In the genomic region with DNA sequence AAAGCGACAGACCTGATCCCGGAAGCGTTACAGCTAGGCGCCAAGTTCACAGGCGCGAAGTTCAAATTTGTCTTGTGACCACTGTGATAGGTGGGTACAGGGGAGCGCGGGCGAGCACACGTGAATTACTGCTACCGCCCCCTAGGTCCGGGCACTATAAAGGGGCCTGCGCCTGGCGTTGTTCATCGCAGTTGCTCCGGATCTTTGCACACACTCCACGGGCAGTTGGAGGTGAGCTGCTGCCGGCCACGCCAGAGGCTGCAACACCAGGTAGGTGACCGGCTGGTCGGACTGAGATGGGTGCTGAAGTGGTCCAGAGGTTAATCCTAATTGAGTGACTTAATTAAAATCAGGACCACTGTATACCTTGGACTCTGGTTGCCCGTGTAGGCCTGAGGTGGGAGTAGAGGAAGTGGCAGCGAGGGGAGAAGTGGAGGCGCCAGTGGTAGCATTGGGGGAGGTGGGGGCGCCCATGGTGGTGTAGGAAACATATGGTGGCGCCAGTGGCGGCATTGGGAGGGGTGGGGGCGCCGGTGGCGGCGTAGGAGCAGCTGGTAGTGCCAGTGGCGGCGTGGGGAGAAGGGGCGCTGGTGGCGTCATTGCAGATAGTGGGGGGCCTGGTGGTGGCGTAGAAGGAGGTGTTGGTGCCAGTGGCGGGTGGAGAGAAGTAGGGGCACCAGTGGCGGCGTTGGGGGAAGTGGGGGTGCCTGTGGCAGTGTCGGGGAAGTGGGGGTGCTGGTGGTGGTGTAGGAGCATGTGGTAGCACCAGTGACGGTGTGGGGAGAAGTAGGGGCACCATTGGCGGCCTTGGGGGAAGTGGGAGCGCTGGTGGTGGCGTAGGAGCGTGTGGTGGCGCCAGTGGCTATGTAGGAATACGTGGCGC, we compare ENCODE assay signal across 28 cellular contexts. TPM values are rescaled to one million over a fixed set of nuclear protein-coding genes. Genes with fewer than 3 reads are reported as not detected.
A peak's percentile ranks its signal among the peaks of the same experiment; 100 is the strongest.
DNase-seq lines count a peak whose midpoint lies in the region; ATAC-seq, FAIRE-seq and TF ChIP-seq lines count a peak whose summit lies in the region.
"Had no signal": no experiment of that assay in that cellular context is flagged by ENCODE, and none has a peak within 500 bp of the region (broad histone marks: within the 10 kb centered on the region; RNA-seq: fewer than 3 reads in every experiment).

A gene with protein sequence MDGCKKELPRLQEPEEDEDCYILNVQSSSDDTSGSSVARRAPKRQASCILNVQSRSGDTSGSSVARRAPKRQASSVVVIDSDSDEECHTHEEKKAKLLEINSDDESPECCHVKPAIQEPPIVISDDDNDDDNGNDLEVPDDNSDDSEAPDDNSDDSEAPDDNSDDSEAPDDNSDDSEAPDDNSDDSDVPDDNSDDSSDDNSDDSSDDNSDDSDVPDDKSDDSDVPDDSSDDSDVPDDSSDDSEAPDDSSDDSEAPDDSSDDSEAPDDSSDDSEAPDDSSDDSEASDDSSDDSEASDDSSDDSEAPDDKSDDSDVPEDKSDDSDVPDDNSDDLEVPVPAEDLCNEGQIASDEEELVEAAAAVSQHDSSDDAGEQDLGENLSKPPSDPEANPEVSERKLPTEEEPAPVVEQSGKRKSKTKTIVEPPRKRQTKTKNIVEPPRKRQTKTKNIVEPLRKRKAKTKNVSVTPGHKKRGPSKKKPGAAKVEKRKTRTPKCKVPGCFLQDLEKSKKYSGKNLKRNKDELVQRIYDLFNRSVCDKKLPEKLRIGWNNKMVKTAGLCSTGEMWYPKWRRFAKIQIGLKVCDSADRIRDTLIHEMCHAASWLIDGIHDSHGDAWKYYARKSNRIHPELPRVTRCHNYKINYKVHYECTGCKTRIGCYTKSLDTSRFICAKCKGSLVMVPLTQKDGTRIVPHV (plus strand): TSS at position 185 of the 883 bp plus-strand sequence. CDS start 2,385 bp downstream, outside the sequence.

- H3K4me2 ChIP-seq in HepG2 (ENCODE audit: low read depth, low read length), result no peak within 1 kb of the TSS

- H3K9me3 ChIP-seq in CD8-positive, alpha-beta memory T cell (ENCODE audit: low read length), result no peaks in the 10 kb centered on the region
- H3K9me3 ChIP-seq in HepG2 (ENCODE audit: low read length), result no peaks in the 10 kb centered on the region
- H3K9me3 ChIP-seq: esophagus muscularis mucosa, HAP-1, SJCRH30 had no signal

- H3K4me1 ChIP-seq in CD8-positive, alpha-beta memory T cell (ENCODE audit: insufficient read depth, low read length), result no peaks in the 10 kb centered on the region
- H3K4me1 ChIP-seq in HepG2 (ENCODE audit: insufficient read depth, low read length), result no peaks in the 10 kb centered on the region
- H3K4me1 ChIP-seq: SJCRH30 had no signal

- no peak within 1 kb of the TSS for H2AFZ ChIP-seq in HepG2 (ENCODE audit: low read length)

- TF ChIP-seq EP300 in HepG2 (IDR thresholded peaks at IDR 0.05; ENCODE audit: low read depth in 2 of 2, low read length in 2 of 2) (no peak), HepG2 (CRISPR knock-in tag; IDR thresholded peaks at IDR 0.05; ENCODE audit: borderline replicate concordance) (no peak)

- peak within 1 kb of the TSS; percentile 58 for H3K27ac Mint-ChIP-seq in activated CD4-positive, alpha-beta T cell treated with anti-CD3 and anti-CD28 coated beads for 36 hours
- H3K27ac Mint-ChIP-seq in CD8-positive, alpha-beta memory T cell, result peak within 1 kb of the TSS in 5 of 8 donors; percentile 17 to 66 (median 47)
- H3K27ac Mint-ChIP-seq in activated CD8-positive, alpha-beta T cell treated with anti-CD3 and anti-CD28 coated beads for 36 hours, result peak within 1 kb of the TSS; percentile 68
- H3K27ac Mint-ChIP-seq: activated CD4-positive, alpha-beta T cell treated with anti-CD3 and anti-CD28 coated beads, Interleukin-2, amount 10 ng/mL, durations not matched to agents 7 days and 5 days had no signal

- no peak for DNase-seq in activated CD4-positive, alpha-beta T cell treated with anti-CD3 and anti-CD28 coated beads for 36 hours
- no peak for DNase-seq in activated CD4-positive, alpha-beta T cell treated with anti-CD3 and anti-CD28 coated beads for 48 hours
- DNase-seq in CD8-positive, alpha-beta memory T cell, result peak in 1 of 5 donors; percentile 13
- DNase-seq in activated CD8-positive, alpha-beta T cell treated with anti-CD3 and anti-CD28 coated beads for 36 hours, result no peak
- DNase-seq in HepG2 (ENCODE audit: low spot score), result no peak
- no peak for DNase-seq in DMS 273 (lab: John Stamatoyannopoulos, UW; ENCODE audit: unreplicated experiment)
- DNase-seq: 8988T; activated CD4-positive, alpha-beta T cell treated with anti-CD3 and anti-CD28 coated beads, Interleukin-2, amount 10 ng/mL, durations not matched to agents 7 days and 5 days; activated CD8-positive, alpha-beta memory T cell treated with anti-CD3 and anti-CD28 coated beads, Interleukin-2, amount 50 U/mL, for 48 hours; AML-193; DMS79; effector memory CD4-positive, alpha-beta T cell; hippocampal formation; Kasumi-1; NCI-H1694; NCI-H2171; NCI-H524 treated with DMSO at 0.1 percent for 48 hours; nucleus accumbens; SJCRH30; stimulated activated CD4-positive, alpha-beta T cell treated with anti-CD3 and anti-CD28 coated beads, Interleukin-1b, Interleukin-23, amount 100 ng/mL, for 48 hours had no signal

- no peak for TF ChIP-seq RAD21 in HepG2 (CRISPR knock-in tag; IDR thresholded peaks at IDR 0.05)

- H4K20me1 ChIP-seq in HepG2 (ENCODE audit: insufficient read depth, low read length), result no peaks in the 10 kb centered on the region

- no peaks in the 10 kb centered on the region for H3K79me2 ChIP-seq in HepG2 (ENCODE audit: insufficient read depth, low read length)

- H3K36me3 Mint-ChIP-seq in activated CD4-positive, alpha-beta T cell treated with anti-CD3 and anti-CD28 coated beads for 36 hours (ENCODE audit: low read depth), result peaks cover 38% of the 10 kb centered on the region
- peaks cover 0 to 58% (median 2%) of the 10 kb centered on the region in 3 donors for H3K36me3 Mint-ChIP-seq in CD8-positive, alpha-beta memory T cell
- peaks cover 48% of the 10 kb centered on the region for H3K36me3 Mint-ChIP-seq in activated CD8-positive, alpha-beta T cell treated with anti-CD3 and anti-CD28 coated beads for 36 hours (ENCODE audit: low read depth)

- H3K4me1 Mint-ChIP-seq in activated CD4-positive, alpha-beta T cell treated with anti-CD3 and anti-CD28 coated beads for 36 hours, result peaks cover 2% of the 10 kb centered on the region
- peaks cover 3 to 19% (median 4%) of the 10 kb centered on the region in 3 donors for H3K4me1 Mint-ChIP-seq in CD8-positive, alpha-beta memory T cell
- peaks cover 17% of the 10 kb centered on the region for H3K4me1 Mint-ChIP-seq in activated CD8-positive, alpha-beta T cell treated with anti-CD3 and anti-CD28 coated beads for 36 hours (ENCODE audit: low read depth)
- H3K4me1 Mint-ChIP-seq: activated CD4-positive, alpha-beta T cell treated with anti-CD3 and anti-CD28 coated beads, Interleukin-2, amount 10 ng/mL, durations not matched to agents 7 days and 5 days had no signal

- ATAC-seq in activated CD4-positive, alpha-beta T cell treated with anti-CD3 and anti-CD28 coated beads for 36 hours, result no peak
- peak; percentile 25 for ATAC-seq in activated CD8-positive, alpha-beta T cell treated with anti-CD3 and anti-CD28 coated beads for 36 hours
- no peak; the same call in 2 of the 3 replicates for ATAC-seq in HepG2
- ATAC-seq in GM21529 (IDR thresholded peaks at IDR 0.05; ENCODE audit: unreplicated experiment), result no peak
- ATAC-seq in HG02610 (IDR thresholded peaks at IDR 0.05; ENCODE audit: unreplicated experiment), result no peak

- in situ Hi-C loops in HepG2 (cut with HindIII; ENCODE audit: extremely low pct_ligation_motif_present, low pct_unique_long_range_greater_than_20kb), result no loop called here

- H3K27me3 ChIP-seq in CD8-positive, alpha-beta memory T cell (ENCODE audit: insufficient read depth, low read length, poor library complexity, severe bottlenecking), result no peaks in the 10 kb centered on the region
- H3K27me3 ChIP-seq in HepG2 (ENCODE audit: control insufficient read depth in 1 of 2, insufficient read depth in 2 of 2, low read length in 2 of 2), result no peaks in the 10 kb centered on the region
- H3K27me3 ChIP-seq: esophagus muscularis mucosa, SJCRH30 had no signal

- CTCF ChIA-PET in activated CD4-positive, alpha-beta T cell treated with anti-CD3 and anti-CD28 coated beads for 36 hours (lab: Charles Lee), result no interaction called here
- CTCF ChIA-PET in CD8-positive, alpha-beta memory T cell (lab: Charles Lee), result no interaction called here
- CTCF ChIA-PET in activated CD8-positive, alpha-beta T cell treated with anti-CD3 and anti-CD28 coated beads for 36 hours (lab: Charles Lee), result no interaction called here
- CTCF ChIA-PET in HepG2 (lab: Yijun Ruan, JAX; ENCODE audit: low intra/inter-chr PET ratio, low total read pairs), result no interaction called here

- intact Hi-C loops in activated CD4-positive, alpha-beta T cell treated with anti-CD3 and anti-CD28 coated beads for 36 hours (cut with DNase I, micrococcal nuclease), result no loop called here
- intact Hi-C loops in activated CD8-positive, alpha-beta T cell treated with anti-CD3 and anti-CD28 coated beads for 36 hours (cut with micrococcal nuclease), result no loop called here
- intact Hi-C loops in HepG2 (cut with micrococcal nuclease; ENCODE audit: unreplicated experiment), result no loop called here

- H3K27me3 Mint-ChIP-seq in activated CD4-positive, alpha-beta T cell treated with anti-CD3 and anti-CD28 coated beads for 36 hours, result no peaks in the 10 kb centered on the region
- peaks cover 0 to 2% of the 10 kb centered on the region in 2 donors for H3K27me3 Mint-ChIP-seq in CD8-positive, alpha-beta memory T cell
- H3K27me3 Mint-ChIP-seq in activated CD8-positive, alpha-beta T cell treated with anti-CD3 and anti-CD28 coated beads for 36 hours, result no peaks in the 10 kb centered on the region
- H3K27me3 Mint-ChIP-seq: activated CD4-positive, alpha-beta T cell treated with anti-CD3 and anti-CD28 coated beads, Interleukin-2, amount 10 ng/mL, durations not matched to agents 7 days and 5 days had no signal

- H3K4me3 ChIP-seq in CD8-positive, alpha-beta memory T cell (ENCODE audit: low read length), result no peak within 1 kb of the TSS
- H3K4me3 ChIP-seq in HepG2 (replicated peaks in 1 of 3; ENCODE audit: insufficient read depth in 1 of 3, low read depth in 2 of 3, low read length in 3 of 3), result no peak within 1 kb of the TSS
- H3K4me3 ChIP-seq: esophagus muscularis mucosa, HAP-1, SJCRH30, skin epidermis had no signal

- POLR2A ChIA-PET in activated CD4-positive, alpha-beta T cell treated with anti-CD3 and anti-CD28 coated beads for 36 hours (lab: Charles Lee), result no interaction called here
- POLR2A ChIA-PET in CD8-positive, alpha-beta memory T cell (lab: Charles Lee), result no interaction called here
- POLR2A ChIA-PET in activated CD8-positive, alpha-beta T cell treated with anti-CD3 and anti-CD28 coated beads for 36 hours (lab: Charles Lee), result no interaction called here
- POLR2A ChIA-PET in HepG2 (lab: Yijun Ruan, JAX), result no interaction called here

- H3K4me3 Mint-ChIP-seq in activated CD4-positive, alpha-beta T cell treated with anti-CD3 and anti-CD28 coated beads for 36 hours, result no peak within 1 kb of the TSS
- H3K4me3 Mint-ChIP-seq in CD8-positive, alpha-beta memory T cell, result no peak within 1 kb of the TSS
- no peak within 1 kb of the TSS for H3K4me3 Mint-ChIP-seq in activated CD8-positive, alpha-beta T cell treated with anti-CD3 and anti-CD28 coated beads for 36 hours
- H3K4me3 Mint-ChIP-seq: activated CD4-positive, alpha-beta T cell treated with anti-CD3 and anti-CD28 coated beads, Interleukin-2, amount 10 ng/mL, durations not matched to agents 7 days and 5 days had no signal

- H3K9me3 Mint-ChIP-seq in activated CD4-positive, alpha-beta T cell treated with anti-CD3 and anti-CD28 coated beads for 36 hours (ENCODE audit: low read depth), result no peaks in the 10 kb centered on the region
- H3K9me3 Mint-ChIP-seq in CD8-positive, alpha-beta memory T cell, result no peaks in the 10 kb centered on the region
- no peaks in the 10 kb centered on the region for H3K9me3 Mint-ChIP-seq in activated CD8-positive, alpha-beta T cell treated with anti-CD3 and anti-CD28 coated beads for 36 hours
- H3K9me3 Mint-ChIP-seq: activated CD4-positive, alpha-beta T cell treated with anti-CD3 and anti-CD28 coated beads, Interleukin-2, amount 10 ng/mL, durations not matched to agents 7 days and 5 days had no signal

- FAIRE-seq in HepG2 (lab: Jason Lieb, UNC), result no peak
- FAIRE-seq: frontal cortex, islet of Langerhans, RCC 7860 had no signal

- WGBS in HepG2 (ENCODE audit: low lambda C conversion rate), result 98% methylated on average over 44 of the region's 48 CpGs

- no peak within 1 kb of the TSS for H3K27ac ChIP-seq in CD8-positive, alpha-beta memory T cell (ENCODE audit: low read depth, low read length)
- H3K27ac ChIP-seq in HepG2 (ENCODE audit: extremely low read length, insufficient read depth, low read length), result no peak within 1 kb of the TSS
- H3K27ac ChIP-seq: esophagus muscularis mucosa, SJCRH30, skin epidermis had no signal

- peaks cover 14% of the 10 kb centered on the region for H3K36me3 ChIP-seq in CD8-positive, alpha-beta memory T cell (ENCODE audit: insufficient read depth, low read length)
- H3K36me3 ChIP-seq in HepG2 (replicated peaks in 1 of 2; ENCODE audit: control insufficient read depth in 1 of 2, insufficient read depth in 2 of 2, low read length in 2 of 2), result peaks cover 0 to 8% of the 10 kb centered on the region in 2 experiments; a peak in 1 of 5 replicates

- H3K9ac ChIP-seq in HepG2 (ENCODE audit: insufficient read depth, low read depth, low read length), result no peak within 1 kb of the TSS

- BruUV-seq in HepG2 (replicated peaks; lab: Mats Ljungman, UMichigan), result no TSS peak

- TF ChIP-seq CTCF in activated CD8-positive, alpha-beta T cell treated with anti-CD3 and anti-CD28 coated beads for 36 hours (IDR thresholded peaks at IDR 0.05), result no peak
- no peak for TF ChIP-seq CTCF in HepG2 (CRISPR knock-in tag; IDR thresholded peaks at IDR 0.05)

- TF ChIP-seq POLR2A in HepG2 (IDR thresholded peaks at IDR 0.05; ENCODE audit: insufficient read depth in 1 of 2, low read depth in 2 of 2, low read length in 2 of 2), result no peak

RNA-seq across cellular contexts. Expression of the gene that starts here (rescaled TPM):
- total RNA-seq in activated CD4-positive, alpha-beta T cell treated with anti-CD3 and anti-CD28 coated beads for 36 hours, result 1 to 10 TPM; 3.1 to 3.5 TPM
- 1 to 10 TPM; 3.9 to 4.2 TPM for total RNA-seq in CD8-positive, alpha-beta memory T cell
- 0.67 TPM for polyA plus RNA-seq in CD8-positive, alpha-beta memory T cell
- 1 to 10 TPM; 3.5 to 5.1 TPM for total RNA-seq in activated CD8-positive, alpha-beta T cell treated with anti-CD3 and anti-CD28 coated beads for 36 hours
- total RNA-seq in HepG2 (2016; rRNA removed; fragmentation: Illumina TruSeq; extraction: Trizol), result 0.17 and 0.66 TPM in 2 replicates
- 0.35 and 0.51 TPM in 2 replicates for total RNA-seq in HepG2 (2016; cell fraction: cytosol; rRNA removed; fragmentation: Illumina TruSeq; extraction: Trizol; ENCODE audit: low read depth)
- total RNA-seq in HepG2 (2016; cell fraction: insoluble cytoplasmic fraction; rRNA removed; fragmentation: Illumina TruSeq; extraction: Trizol), result 0.27 and 0.32 TPM in 2 replicates
- 0.38 and 0.43 TPM in 2 replicates for total RNA-seq in HepG2 (2016; cell fraction: membrane; rRNA removed; fragmentation: Illumina TruSeq; extraction: Trizol)
- total RNA-seq in HepG2 (2016; cell fraction: nucleus; rRNA removed; fragmentation: Illumina TruSeq; extraction: Trizol), result 0.62 and 0.69 TPM in 2 replicates
- polyA plus RNA-seq in HepG2 (2011; rRNA removed), result 0.38 and 0.44 TPM in 2 replicates
- 0.09 and 0.12 TPM in 2 replicates for polyA plus RNA-seq in HepG2 (2011; cell fraction: cytosol; rRNA removed)
- 1.7 and 2.0 TPM in 2 replicates for polyA plus RNA-seq in HepG2 (2011; cell fraction: nucleus; rRNA removed)
- polyA plus RNA-seq in HepG2 (2012), result 0.27 and 0.55 TPM in 2 replicates
- 0.05 and 0.11 TPM in 2 replicates for polyA plus RNA-seq in HepG2 (2016; cell fraction: cytosol; fragmentation: Illumina TruSeq; extraction: Trizol; ENCODE audit: low read depth)
- 0.17 and 0.27 TPM in 2 replicates for polyA plus RNA-seq in HepG2 (2016; cell fraction: insoluble cytoplasmic fraction; fragmentation: Illumina TruSeq; extraction: Trizol; ENCODE audit: low read depth)
- polyA plus RNA-seq in HepG2 (2016; cell fraction: membrane; fragmentation: Illumina TruSeq; extraction: Trizol; ENCODE audit: low read depth), result 0.17 and 0.20 TPM in 2 replicates
- 1.8 and 2.4 TPM in 2 replicates for polyA plus RNA-seq in HepG2 (2016; cell fraction: nucleus; fragmentation: Illumina TruSeq; extraction: Trizol; ENCODE audit: insufficient read depth, low read depth)
- 0.48 and 0.96 TPM in 2 replicates for polyA minus RNA-seq in HepG2 (2011; rRNA and poly(A)+ RNA removed; ENCODE audit: low replicate concordance)
- polyA minus RNA-seq in HepG2 (2011; cell fraction: cytosol; rRNA and poly(A)+ RNA removed), result not detected in 2 replicates
- 0.77 and 1.1 TPM in 2 replicates for polyA minus RNA-seq in HepG2 (2011; cell fraction: nucleus; rRNA and poly(A)+ RNA removed)
